Comparison of ENCODE assay signal across 1 cellular context in the genomic region with DNA sequence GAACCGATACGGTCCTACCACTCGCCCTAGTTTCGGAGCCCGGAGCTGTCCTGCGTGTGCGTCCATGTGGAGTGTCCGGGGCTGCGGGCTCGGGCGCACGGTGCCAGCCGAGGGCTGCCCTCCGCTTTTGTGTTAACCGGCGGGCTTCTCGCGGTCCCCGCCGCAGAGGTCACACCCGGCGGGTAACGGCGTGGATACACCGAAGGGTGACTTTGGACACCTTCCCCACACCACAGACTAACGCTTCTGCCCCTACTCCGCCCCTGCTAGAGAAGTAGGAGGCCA.
A peak's percentile ranks its signal among the peaks of the same experiment; 100 is the strongest.
TF ChIP-seq lines count a peak whose summit lies in the region.

No MANE protein-coding gene starts in this region.

TF ChIP-seq in H1, 55 proteins besides CTCF, POLR2A, EP300 and RAD21:
- TF ChIP-seq KDM4A (IDR thresholded peaks at IDR 0.05; ENCODE audit: low read depth, low read length, severe bottlenecking) = peak; percentile 40
- no peak for TF ChIP-seq SAP30 (IDR thresholded peaks at IDR 0.05; ENCODE audit: insufficient read depth, insufficient replicate concordance, low read length)
- TF ChIP-seq PHF8 (conservative IDR thresholded peaks at IDR 0.05; ENCODE audit: low read depth, low read length) = 0 out of 2 replicates have a peak, but pooled peaks have one; percentile 49
